ENCODE assay signal across 8 cellular contexts in genomic region chr7:4682621-4683042, GRCh38. TPM values are rescaled to one million over a fixed set of nuclear protein-coding genes. Genes with fewer than 3 reads are reported as not detected.
DNase-seq lines count a peak whose midpoint lies in the region; ATAC-seq and TF ChIP-seq lines count a peak whose summit lies in the region.

No MANE protein-coding gene starts in this region.

- TF ChIP-seq POLR2A in Peyer's patch (IDR thresholded peaks at IDR 0.05) (no peak), sigmoid colon (IDR thresholded peaks at IDR 0.05) (no peak)

- no peak for TF ChIP-seq EP300 in sigmoid colon (IDR thresholded peaks at IDR 0.05)

- peak overlapping the region; percentile 83 to 96 (median 88) for H3K4me3 ChIP-seq in Peyer's patch
- peak overlapping the region; percentile 76 to 98 (median 88) for H3K4me3 ChIP-seq in sigmoid colon

- 2% methylated on average over 47 of the region's 47 CpGs for WGBS in sigmoid colon, 2 donors

- H3K27me3 ChIP-seq in Peyer's patch, result no peaks in the 10 kb centered on the region
- no peaks in the 10 kb centered on the region for H3K27me3 ChIP-seq in sigmoid colon

- H3K4me1 Mint-ChIP-seq in activated naive CD8-positive, alpha-beta T cell treated with anti-CD3 and anti-CD28 coated beads for 36 hours, result peaks cover 32% of the 10 kb centered on the region

- ATAC-seq in HG02981 (IDR thresholded peaks at IDR 0.05; ENCODE audit: unreplicated experiment) (peak; percentile 22), left ventricle myocardium superior (peak; percentile 47)

- TF ChIP-seq CTCF in Peyer's patch (IDR thresholded peaks at IDR 0.05), result no peak
- no peak for TF ChIP-seq CTCF in sigmoid colon (IDR thresholded peaks at IDR 0.05)

- no peaks in the 10 kb centered on the region for H3K27me3 Mint-ChIP-seq in activated naive CD8-positive, alpha-beta T cell treated with anti-CD3 and anti-CD28 coated beads for 36 hours

- DNase-seq in activated gamma-delta T cell treated with Interleukin-2 at 50 U/mL for 16 hours (peak; percentile 29), activated gamma-delta T cell (lab: John Stamatoyannopoulos, UW) (no peak), Peyer's patch (peak; percentile 48 to 77 (median 76)), left ventricle myocardium superior (peak; percentile 74), sigmoid colon (peak; percentile 81), D341Med (ENCODE audit: low spot score) (no peak)
- peak; percentile 56 for DNase-seq in activated naive CD8-positive, alpha-beta T cell treated with anti-CD3 and anti-CD28 coated beads for 36 hours

- peak overlapping the region; percentile 68 for H3K27ac Mint-ChIP-seq in activated naive CD8-positive, alpha-beta T cell treated with anti-CD3 and anti-CD28 coated beads for 36 hours

- H3K4me1 ChIP-seq in Peyer's patch, result peaks cover 0 to 35% (median 7%) of the 10 kb centered on the region in 4 donors
- peaks cover 0 to 45% (median 34%) of the 10 kb centered on the region in 4 donors for H3K4me1 ChIP-seq in sigmoid colon

- H3K36me3 ChIP-seq in Peyer's patch (no peaks in the 10 kb centered on the region), sigmoid colon (no peaks in the 10 kb centered on the region)

- H3K36me3 Mint-ChIP-seq in activated naive CD8-positive, alpha-beta T cell treated with anti-CD3 and anti-CD28 coated beads for 36 hours, result peaks cover 16% of the 10 kb centered on the region

- H3K27ac ChIP-seq in Peyer's patch, result peak overlapping the region; percentile 81 to 92 (median 88)
- H3K27ac ChIP-seq in sigmoid colon, result peak overlapping the region; percentile 93 to 96 (median 94)

- peaks cover 1% of the 10 kb centered on the region for H3K9me3 Mint-ChIP-seq in activated naive CD8-positive, alpha-beta T cell treated with anti-CD3 and anti-CD28 coated beads for 36 hours

- intact Hi-C loops in left ventricle myocardium superior (cut with micrococcal nuclease) (loop anchor here (5.0 kb wide), 2 partner anchors 40 to 70 kb away; no protein-coding TSS in a partner anchor), sigmoid colon (cut with DNase I) (loop anchor here (1.0 to 5.0 kb wide), 4 partner anchors 40 to 72 kb away; no protein-coding TSS in a partner anchor)

- H3K9me3 ChIP-seq in Peyer's patch (no peaks in the 10 kb centered on the region), sigmoid colon (no peaks in the 10 kb centered on the region)

- peak overlapping the region; percentile 95 for H3K4me3 Mint-ChIP-seq in activated naive CD8-positive, alpha-beta T cell treated with anti-CD3 and anti-CD28 coated beads for 36 hours

RNA-seq across cellular contexts. Expression of gene FOXK1, which starts 0.5 kb away (rescaled TPM):
- total RNA-seq in Peyer's patch (10 to 100 TPM; 14.9 to 47.0 (median 36.1) TPM), left ventricle myocardium superior (17.7 TPM), sigmoid colon (10 to 100 TPM; 15.8 to 47.1 (median 18.0) TPM)
- total RNA-seq in activated naive CD8-positive, alpha-beta T cell treated with anti-CD3 and anti-CD28 coated beads for 36 hours, result 10 to 100 TPM; 38.1 to 38.2 TPM
- 10 to 100 TPM in 1 of 3 donors, 1 to 10 TPM in 2; 1.8 to 18.1 (median 3.0) TPM for polyA plus RNA-seq in sigmoid colon

Comparison
In these comparisons a context has a peak if more than half of its experiments do, and no peak if none do; other contexts are left out.
1. DNase-seq: peak in activated gamma-delta T cell treated with Interleukin-2 at 50 U/mL for 16 hours (single experiment), Peyer's patch (3 of 3), activated naive CD8-positive, alpha-beta T cell treated with anti-CD3 and anti-CD28 coated beads for 36 hours (single experiment), left ventricle myocardium superior (single experiment) and sigmoid colon (single experiment); none in activated gamma-delta T cell (single experiment) and D341Med (single experiment).